In the genomic region with DNA sequence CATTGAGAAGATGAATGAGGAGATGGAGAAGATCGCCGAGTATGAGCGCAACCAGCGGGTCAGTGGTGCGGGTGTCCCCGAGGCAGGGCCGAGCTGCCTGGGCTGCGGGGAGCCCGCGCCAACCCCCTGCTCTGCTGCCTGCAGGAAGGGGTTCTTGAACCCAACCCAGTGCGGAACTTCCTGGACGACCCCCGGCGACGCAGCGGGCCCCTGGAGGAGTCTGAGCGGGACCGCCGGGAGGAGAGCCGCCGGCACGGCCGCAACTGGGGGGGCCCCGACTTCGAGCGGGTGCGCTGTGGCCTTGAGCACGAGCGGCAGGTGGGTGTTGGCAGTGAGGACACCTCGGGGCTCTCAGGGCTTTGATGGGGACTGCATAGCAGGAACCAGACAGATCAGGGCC, we compare ENCODE assay signal across 14 cellular contexts. TPM values are rescaled to one million over a fixed set of nuclear protein-coding genes. Genes with fewer than 3 reads are reported as not detected.
DNase-seq lines count a peak whose midpoint lies in the region; ATAC-seq, FAIRE-seq and TF ChIP-seq lines count a peak whose summit lies in the region.
"Had no signal": no experiment of that assay in that cellular context is flagged by ENCODE, and none has a peak within 500 bp of the region (broad histone marks: within the 10 kb centered on the region; RNA-seq: fewer than 3 reads in every experiment).

No MANE protein-coding gene starts in this region.

- no peaks in the 10 kb centered on the region for H3F3A ChIP-seq in neural progenitor cell (ENCODE audit: low read depth)

- H3K27ac ChIP-seq in RWPE1 (0 out of 2 replicates have a peak overlapping the region, but pooled peaks have one; percentile 2), K562 (ENCODE audit: extremely low read depth, low read depth, low read length) (no peak overlapping the region), osteoblast (ENCODE audit: low read depth, low read length) (no peak overlapping the region), neural progenitor cell (no peak overlapping the region)
- H3K27ac ChIP-seq: A549, C4-2B had no signal

- H3K4me1 Mint-ChIP-seq in neural progenitor cell: peaks cover under 1% of the 10 kb centered on the region

- intact Hi-C loops in K562 (cut with micrococcal nuclease): no loop called here
- intact Hi-C loops in posterior cingulate gyrus (cut with DNase I): no loop called here

- no peak for TF ChIP-seq EP300 in K562 (IDR thresholded peaks at IDR 0.05; ENCODE audit: low read length)

- H3K27me3 ChIP-seq in K562 (ENCODE audit: control insufficient read depth in 2 of 2, insufficient read depth in 2 of 2, low read length in 2 of 2) (no peaks in the 10 kb centered on the region), osteoblast (ENCODE audit: insufficient read depth, low read length) (no peaks in the 10 kb centered on the region), neural progenitor cell (no peaks in the 10 kb centered on the region)
- H3K27me3 ChIP-seq: BE2C had no signal

- H3K9me3 Mint-ChIP-seq in neural progenitor cell: no peaks in the 10 kb centered on the region
- H3K9me3 Mint-ChIP-seq: CD4-positive, alpha-beta memory T cell had no signal

- no peak overlapping the region for H3K4me3 Mint-ChIP-seq in neural progenitor cell
- H3K4me3 Mint-ChIP-seq: CD4-positive, alpha-beta memory T cell had no signal

- TF ChIP-seq RAD21 in K562 (CRISPR knock-in tag; conservative IDR thresholded peaks at IDR 0.05 in 1 of 2, IDR thresholded peaks at IDR 0.05 in 1 of 2): no peak

- in situ Hi-C loops in K562 (cut with MboI): no loop called here

- H3K4me1 ChIP-seq in K562 (replicated peaks in 1 of 2; ENCODE audit: control insufficient read depth in 2 of 2, insufficient read depth in 2 of 2, low read length in 2 of 2) (peaks cover 0 to 19% of the 10 kb centered on the region in 2 experiments; a peak in 2 of 5 replicates), osteoblast (ENCODE audit: insufficient read depth, low read length) (no peaks in the 10 kb centered on the region), neural progenitor cell (no peaks in the 10 kb centered on the region)
- H3K4me1 ChIP-seq: A549, BE2C had no signal

- H3K9ac ChIP-seq in K562 (ENCODE audit: insufficient read depth in 1 of 2, low read depth in 2 of 2, low read length in 2 of 2): peak overlapping the region in 1 of 2 experiments; percentile 36; a peak in 2 of 4 replicates
- no peak overlapping the region for H3K9ac ChIP-seq in neural progenitor cell

- H3K36me3 ChIP-seq in K562 (ENCODE audit: control insufficient read depth, insufficient read depth, low read length): peaks cover 71% of the 10 kb centered on the region; the same call in 2 of the 3 replicates
- H3K36me3 ChIP-seq in osteoblast (ENCODE audit: insufficient read depth, low read length): peaks cover 59% of the 10 kb centered on the region
- H3K36me3 ChIP-seq in neural progenitor cell: no peaks in the 10 kb centered on the region

- no peak for DNase-seq in RWPE1 (ENCODE audit: low spot score)
- no peak for DNase-seq in K562 (ENCODE audit: extremely low read depth in 1 of 4, low spot score in 3 of 4)
- DNase-seq in osteoblast (ENCODE audit: insufficient read length, low spot score, missing footprints): peak; percentile 29
- DNase-seq in activated CD4-positive, alpha-beta T cell treated with anti-CD3 and anti-CD28 coated beads, Interleukin-2, amount 50 U/mL, for 4 hours: no peak
- DNase-seq in posterior cingulate gyrus: no peak
- no peak for DNase-seq in neural progenitor cell (ENCODE audit: low spot score)
- DNase-seq: BE2C; CD4-positive, alpha-beta memory T cell; DMS79; IMR-90 had no signal

- no peak for ATAC-seq in K562

- TF ChIP-seq CTCF in RWPE1 (conservative IDR thresholded peaks at IDR 0.05; ENCODE audit: low read depth) (no peak), K562 (IDR thresholded peaks at IDR 0.05 in 2 of 3, conservative IDR thresholded peaks at IDR 0.05 in 1 of 3; ENCODE audit: insufficient read depth in 2 of 3, low read depth in 1 of 3, low read length in 3 of 3) (no peak), osteoblast (IDR thresholded peaks at IDR 0.05; ENCODE audit: extremely low read depth, low read depth, low read length) (no peak), neural progenitor cell (IDR thresholded peaks at IDR 0.05) (no peak)

- no peak for TF ChIP-seq POLR2A in K562 (conservative IDR thresholded peaks at IDR 0.05)

- H3K9me3 ChIP-seq in K562 (replicated peaks; ENCODE audit: control insufficient read depth, insufficient read depth, low read depth, low read length) (no peaks in the 10 kb centered on the region; the same call in 1 of the 2 replicates), osteoblast (ENCODE audit: low read depth, low read length) (no peaks in the 10 kb centered on the region), neural progenitor cell (ENCODE audit: low read depth) (no peaks in the 10 kb centered on the region)
- H3K9me3 ChIP-seq: A549, BE2C had no signal

- CTCF ChIA-PET in RWPE1 (lab: Yijun Ruan, JAX): no interaction called here
- CTCF ChIA-PET in K562 (lab: Yijun Ruan, JAX; ENCODE audit: low intra/inter-chr PET ratio): no interaction called here

- H3K4me3 ChIP-seq in K562 (no peak overlapping the region), osteoblast (ENCODE audit: insufficient read depth, low read length) (no peak overlapping the region), neural progenitor cell (no peak overlapping the region)
- H3K4me3 ChIP-seq: A549 had no signal

- H3K36me3 Mint-ChIP-seq in neural progenitor cell: peaks cover 36% of the 10 kb centered on the region

- H4K20me1 ChIP-seq in K562 (replicated peaks; ENCODE audit: control insufficient read depth, insufficient read depth, low read length): no peaks in the 10 kb centered on the region
- H4K20me1 ChIP-seq in osteoblast (ENCODE audit: insufficient read depth, low read length): peaks cover 10% of the 10 kb centered on the region
- H4K20me1 ChIP-seq in neural progenitor cell (ENCODE audit: low read depth): peaks cover 3% of the 10 kb centered on the region

- peaks cover 15% of the 10 kb centered on the region for H3K27me3 Mint-ChIP-seq in neural progenitor cell (ENCODE audit: insufficient read depth, low read depth)
- H3K27me3 Mint-ChIP-seq: CD4-positive, alpha-beta memory T cell had no signal

- 95% methylated on average over 24 of the region's 30 CpGs for WGBS in K562 (ENCODE audit: insufficient coverage, low coverage, missing lambda C conversion rate)

- no peak for FAIRE-seq in K562 (lab: Jason Lieb, UNC)
- FAIRE-seq: A549, G401.6, GM12892 had no signal

- POLR2A ChIA-PET in RWPE1 (lab: Yijun Ruan, JAX; ENCODE audit: low non-redundant PET) (no interaction called here), K562 (lab: Yijun Ruan, JAX) (interaction anchor here (0.6 kb wide), 1 partner anchor 86 kb away, joined by 3 read pairs; no protein-coding TSS in a partner anchor)

- peaks cover 7% of the 10 kb centered on the region; the same call in 2 of the 3 replicates for H3K79me2 ChIP-seq in K562 (ENCODE audit: control insufficient read depth, insufficient read depth, low read length)
- H3K79me2 ChIP-seq in osteoblast (ENCODE audit: insufficient read depth, low read length): peaks cover 38% of the 10 kb centered on the region
- H3K79me2 ChIP-seq in neural progenitor cell (ENCODE audit: low read depth): no peaks in the 10 kb centered on the region

- no peak overlapping the region for H3K27ac Mint-ChIP-seq in neural progenitor cell

- BruUV-seq in K562 (replicated peaks; lab: Mats Ljungman, UMichigan): no TSS peak

- no peaks in the 10 kb centered on the region for H3K9me1 ChIP-seq in K562 (ENCODE audit: control insufficient read depth, insufficient read depth, low read length)

- H3K4me2 ChIP-seq in K562 (ENCODE audit: insufficient read depth, low read length) (no peak overlapping the region), osteoblast (ENCODE audit: insufficient read depth, low read length) (no peak overlapping the region), neural progenitor cell (no peak overlapping the region)
- H3K4me2 ChIP-seq: A549 had no signal

- no peak overlapping the region for H2AFZ ChIP-seq in K562 (ENCODE audit: low read depth, low read length)
- H2AFZ ChIP-seq in osteoblast (ENCODE audit: low read length): no peak overlapping the region
- H2AFZ ChIP-seq in neural progenitor cell (replicated peaks): no peak overlapping the region

RNA-seq across cellular contexts. Expression of gene CCDC9, which starts 8.3 kb away (rescaled TPM):
- total RNA-seq in K562 (2011; cell fraction: chromatin; rRNA removed; ENCODE audit: low replicate concordance): 54.9 and 69.2 TPM in 2 replicates
- 24.3 and 34.5 TPM in 2 replicates for total RNA-seq in K562 (2011; cell fraction: nucleolus; rRNA removed)
- 42.7 and 46.5 TPM in 2 replicates for total RNA-seq in K562 (2011; cell fraction: nucleoplasm; rRNA removed)
- total RNA-seq in K562 (2014; rRNA removed) (21.1 and 22.7 TPM in 2 replicates), K562 (2014; rRNA removed; fragmentation: Illumina TruSeq; extraction: Trizol) (5.5 and 6.5 TPM in 2 replicates), K562 (2015; rRNA removed; fragmentation: Illumina TruSeq; extraction: Trizol) (8.4 and 9.6 TPM in 2 replicates), K562 (2021) (29.3 and 38.6 TPM in 2 replicates), osteoblast (7.6 and 8.0 TPM in 2 replicates), neural progenitor cell (ENCODE audit: low replicate concordance) (3.4 and 16.0 TPM in 2 replicates)
- polyA plus RNA-seq in K562 (2011; rRNA removed) (4.8 and 5.3 TPM in 2 replicates), K562 (2014; fragmentation: Illumina TruSeq; extraction: Trizol) (19.5 and 21.6 TPM in 2 replicates), K562 (2014; fragmentation: Nextera tagmentation; extraction: Ambion mirVana) (under 1 TPM; 0.23 to 0.57 TPM), K562 (2014; rRNA removed) (27.9 and 31.8 TPM in 2 replicates)
- polyA plus RNA-seq in K562 (2011; cell fraction: cytosol; rRNA removed): 4.1 and 6.6 TPM in 2 replicates
- polyA plus RNA-seq in K562 (2011; cell fraction: nucleus; rRNA removed): 12.1 and 15.2 TPM in 2 replicates
- 28.4 and 28.6 TPM in 2 replicates for polyA plus RNA-seq in K562 (2012)
- polyA minus RNA-seq in K562 (2011; rRNA and poly(A)+ RNA removed): 4.5 and 7.2 TPM in 2 replicates
- 3.7 and 6.4 TPM in 2 replicates for polyA minus RNA-seq in K562 (2011; cell fraction: cytosol; rRNA and poly(A)+ RNA removed)
- 4.8 and 7.9 TPM in 2 replicates for polyA minus RNA-seq in K562 (2011; cell fraction: nucleus; rRNA and poly(A)+ RNA removed)

RNA-seq across cellular contexts. Expression of gene INAFM1, which starts 10.1 kb away (rescaled TPM):
- 3.9 and 14.1 TPM in 2 replicates for total RNA-seq in K562 (2011; cell fraction: chromatin; rRNA removed; ENCODE audit: low replicate concordance)
- 15.3 and 23.8 TPM in 2 replicates for total RNA-seq in K562 (2011; cell fraction: nucleolus; rRNA removed)
- total RNA-seq in K562 (2011; cell fraction: nucleoplasm; rRNA removed): 10.9 and 11.0 TPM in 2 replicates
- total RNA-seq in K562 (2014; rRNA removed) (11.3 and 15.0 TPM in 2 replicates), K562 (2014; rRNA removed; fragmentation: Illumina TruSeq; extraction: Trizol) (0.95 and 1.2 TPM in 2 replicates), K562 (2015; rRNA removed; fragmentation: Illumina TruSeq; extraction: Trizol) (2.1 and 2.3 TPM in 2 replicates), K562 (2021) (26.6 and 30.9 TPM in 2 replicates), osteoblast (2.5 and 4.4 TPM in 2 replicates), neural progenitor cell (ENCODE audit: low replicate concordance) (3.7 TPM in 1 of 2 replicates, not detected in the other)
- polyA plus RNA-seq in K562 (2011; rRNA removed) (3.1 and 7.8 TPM in 2 replicates), K562 (2014; fragmentation: Illumina TruSeq; extraction: Trizol) (4.6 and 8.8 TPM in 2 replicates), K562 (2014; fragmentation: Nextera tagmentation; extraction: Ambion mirVana) (under 1 TPM; 0.71 to 0.87 TPM), K562 (2014; rRNA removed) (21.8 and 27.1 TPM in 2 replicates)
- 7.5 and 28.4 TPM in 2 replicates for polyA plus RNA-seq in K562 (2011; cell fraction: cytosol; rRNA removed)
- 10.8 and 17.8 TPM in 2 replicates for polyA plus RNA-seq in K562 (2011; cell fraction: nucleus; rRNA removed)
- 13.9 and 22.8 TPM in 2 replicates for polyA plus RNA-seq in K562 (2012)
- polyA minus RNA-seq in K562 (2011; rRNA and poly(A)+ RNA removed): 0.28 and 0.45 TPM in 2 replicates
- polyA minus RNA-seq in K562 (2011; cell fraction: cytosol; rRNA and poly(A)+ RNA removed): 6.3 and 7.8 TPM in 2 replicates
- polyA minus RNA-seq in K562 (2011; cell fraction: nucleus; rRNA and poly(A)+ RNA removed): 3.9 and 5.7 TPM in 2 replicates

RNA-seq across cellular contexts. Expression of gene BBC3, which starts 33.6 kb away (rescaled TPM):
- 13.0 and 34.2 TPM in 2 replicates for total RNA-seq in K562 (2011; cell fraction: chromatin; rRNA removed; ENCODE audit: low replicate concordance)
- total RNA-seq in K562 (2011; cell fraction: nucleolus; rRNA removed): 21.8 and 26.8 TPM in 2 replicates
- 20.2 and 20.6 TPM in 2 replicates for total RNA-seq in K562 (2011; cell fraction: nucleoplasm; rRNA removed)
- total RNA-seq in K562 (2014; rRNA removed) (25.2 and 26.9 TPM in 2 replicates), K562 (2014; rRNA removed; fragmentation: Illumina TruSeq; extraction: Trizol) (3.5 and 4.1 TPM in 2 replicates), K562 (2015; rRNA removed; fragmentation: Illumina TruSeq; extraction: Trizol) (5.3 and 5.4 TPM in 2 replicates), K562 (2021) (20.3 and 30.7 TPM in 2 replicates), osteoblast (26.8 and 28.2 TPM in 2 replicates), neural progenitor cell (ENCODE audit: low replicate concordance) (2.8 and 19.1 TPM in 2 replicates)
- polyA plus RNA-seq in K562 (2011; rRNA removed) (4.8 and 4.9 TPM in 2 replicates), K562 (2014; fragmentation: Illumina TruSeq; extraction: Trizol) (2.0 and 11.7 TPM in 2 replicates), K562 (2014; fragmentation: Nextera tagmentation; extraction: Ambion mirVana) (under 1 TPM; 0.15 to 0.32 TPM), K562 (2014; rRNA removed) (21.6 and 22.5 TPM in 2 replicates)
- 5.7 and 20.0 TPM in 2 replicates for polyA plus RNA-seq in K562 (2011; cell fraction: cytosol; rRNA removed)
- 8.9 and 16.4 TPM in 2 replicates for polyA plus RNA-seq in K562 (2011; cell fraction: nucleus; rRNA removed)
- polyA plus RNA-seq in K562 (2012): 8.9 and 29.3 TPM in 2 replicates
- 1.6 and 2.1 TPM in 2 replicates for polyA minus RNA-seq in K562 (2011; rRNA and poly(A)+ RNA removed)
- 6.3 and 11.0 TPM in 2 replicates for polyA minus RNA-seq in K562 (2011; cell fraction: cytosol; rRNA and poly(A)+ RNA removed)
- 4.8 and 6.2 TPM in 2 replicates for polyA minus RNA-seq in K562 (2011; cell fraction: nucleus; rRNA and poly(A)+ RNA removed)

RNA-seq across cellular contexts. Expression of gene C5AR1, which starts 45.0 kb away (rescaled TPM):
- total RNA-seq in K562 (2011; cell fraction: chromatin; rRNA removed; ENCODE audit: low replicate concordance): 3.1 and 4.0 TPM in 2 replicates
- 1.4 and 1.7 TPM in 2 replicates for total RNA-seq in K562 (2011; cell fraction: nucleolus; rRNA removed)
- total RNA-seq in K562 (2011; cell fraction: nucleoplasm; rRNA removed): 1.1 and 2.1 TPM in 2 replicates
- total RNA-seq in K562 (2014; rRNA removed) (not detected in 2 replicates), K562 (2014; rRNA removed; fragmentation: Illumina TruSeq; extraction: Trizol) (not detected in 2 replicates), K562 (2015; rRNA removed; fragmentation: Illumina TruSeq; extraction: Trizol) (0.08 and 0.40 TPM in 2 replicates), K562 (2021) (0.51 and 1.6 TPM in 2 replicates), osteoblast (0.29 and 0.72 TPM in 2 replicates), neural progenitor cell (ENCODE audit: low replicate concordance) (0.06 TPM in 1 of 2 replicates, not detected in the other)
- polyA plus RNA-seq in K562 (2011; rRNA removed) (0.11 and 0.46 TPM in 2 replicates), K562 (2014; fragmentation: Illumina TruSeq; extraction: Trizol) (0.06 and 0.17 TPM in 2 replicates), K562 (2014; fragmentation: Nextera tagmentation; extraction: Ambion mirVana) (under 1 TPM; 0.17 TPM), K562 (2014; rRNA removed) (0.09 TPM in 1 of 2 replicates, not detected in the other)
- 0.10 and 0.12 TPM in 2 replicates for polyA plus RNA-seq in K562 (2011; cell fraction: cytosol; rRNA removed)
- polyA plus RNA-seq in K562 (2011; cell fraction: nucleus; rRNA removed): 1.8 and 3.6 TPM in 2 replicates
- 0.12 and 1.2 TPM in 2 replicates for polyA plus RNA-seq in K562 (2012)
- not detected in 2 replicates for polyA minus RNA-seq in K562 (2011; rRNA and poly(A)+ RNA removed)
- polyA minus RNA-seq in K562 (2011; cell fraction: cytosol; rRNA and poly(A)+ RNA removed): 3.0 TPM in 1 of 2 replicates, not detected in the other
- polyA minus RNA-seq in K562 (2011; cell fraction: nucleus; rRNA and poly(A)+ RNA removed): 0.67 TPM in 1 of 2 replicates, not detected in the other
- polyA plus RNA-seq: CD4-positive, alpha-beta memory T cell had no signal
